Comparison of ENCODE assay signal across 16 cellular contexts in genomic region chr11:117042689-117043088, GRCh38. TPM values are rescaled to one million over a fixed set of nuclear protein-coding genes. Genes with fewer than 3 reads are reported as not detected.
A peak's percentile ranks its signal among the peaks of the same experiment; 100 is the strongest.
DNase-seq lines count a peak whose midpoint lies in the region; ATAC-seq, FAIRE-seq and TF ChIP-seq lines count a peak whose summit lies in the region.
"Had no signal": no experiment of that assay in that cellular context is flagged by ENCODE, and none has a peak within 500 bp of the region (broad histone marks: within the 10 kb centered on the region; RNA-seq: fewer than 3 reads in every experiment).

No MANE protein-coding gene starts in this region.

- H3K9me3 ChIP-seq in HepG2 (ENCODE audit: low read length) = no peaks in the 10 kb centered on the region
- H3K9me3 ChIP-seq in right lobe of liver = no peaks in the 10 kb centered on the region
- no peaks in the 10 kb centered on the region for H3K9me3 ChIP-seq in spleen
- H3K9me3 ChIP-seq: BLaER1 treated with 17β-estradiol and CSF1 and Interleukin-3, amounts not matched to agents 10 nM and 100 nM; Peyer's patch; SJSA1 had no signal

- no peaks in the 10 kb centered on the region for H3K27me3 Mint-ChIP-seq in activated T-helper 17 cell treated with anti-CD3 and anti-CD28 coated beads, Interleukin-2, amount 50 U/mL, for 72 hours
- no peaks in the 10 kb centered on the region for H3K27me3 Mint-ChIP-seq in effector memory CD8-positive, alpha-beta T cell
- H3K27me3 Mint-ChIP-seq: CD8-positive, alpha-beta memory T cell had no signal

- H3K27me3 ChIP-seq in HepG2 (ENCODE audit: control insufficient read depth in 1 of 2, insufficient read depth in 2 of 2, low read length in 2 of 2) = no peaks in the 10 kb centered on the region
- no peaks in the 10 kb centered on the region for H3K27me3 ChIP-seq in right lobe of liver
- no peaks in the 10 kb centered on the region for H3K27me3 ChIP-seq in spleen (replicated peaks in 1 of 7)
- H3K27me3 ChIP-seq: BLaER1 treated with 17β-estradiol and CSF1 and Interleukin-3, amounts not matched to agents 10 nM and 100 nM; Peyer's patch; SJSA1 had no signal

- no peak for TF ChIP-seq EP300 in HepG2 (IDR thresholded peaks at IDR 0.05; ENCODE audit: low read depth in 2 of 2, low read length in 2 of 2)
- TF ChIP-seq EP300 in HepG2 (CRISPR knock-in tag; IDR thresholded peaks at IDR 0.05; ENCODE audit: borderline replicate concordance) = no peak

- no peak overlapping the region for H3K9ac ChIP-seq in HepG2 (ENCODE audit: insufficient read depth, low read depth, low read length)
- H3K9ac ChIP-seq: BLaER1 treated with 17β-estradiol and CSF1 and Interleukin-3, amounts not matched to agents 10 nM and 100 nM had no signal

- DNase-seq in HepG2 (ENCODE audit: low spot score) (no peak), right lobe of liver (no peak), epidermal melanocyte (ENCODE audit: insufficient read length, low spot score) (no peak), spleen (no peak)
- DNase-seq in effector memory CD8-positive, alpha-beta T cell = no peak
- DNase-seq: CD8-positive, alpha-beta memory T cell; H7; Karpas-422; NCI-H1436 treated with DMSO at 0.1 percent for 48 hours; NCI-H2081; NCI-H446 treated with DMSO at 0.1 percent for 48 hours; Peyer's patch had no signal

- H2AFZ ChIP-seq in HepG2 (ENCODE audit: low read length) = no peak overlapping the region

- TF ChIP-seq CTCF in HepG2 (CRISPR knock-in tag; IDR thresholded peaks at IDR 0.05) (no peak), right lobe of liver (IDR thresholded peaks at IDR 0.05) (no peak), spleen (IDR thresholded peaks at IDR 0.05 in 8 of 11, conservative IDR thresholded peaks at IDR 0.05 in 3 of 11) (no peak)

- intact Hi-C loops in HepG2 (cut with micrococcal nuclease; ENCODE audit: unreplicated experiment) = no loop called here
- intact Hi-C loops in right lobe of liver (cut with DNase I) = no loop called here
- intact Hi-C loops in spleen (cut with DNase I; ENCODE audit: low total_unique reads) = no loop called here

- peaks cover 37% of the 10 kb centered on the region for H3K79me2 ChIP-seq in HepG2 (ENCODE audit: insufficient read depth, low read length)

- H3K4me1 ChIP-seq in HepG2 (ENCODE audit: insufficient read depth, low read length) (peaks cover 27% of the 10 kb centered on the region), right lobe of liver (peaks cover 0 to 38% (median 16%) of the 10 kb centered on the region in 4 donors), spleen (peaks cover 11 to 99% (median 64%) of the 10 kb centered on the region in 6 donors)

- peaks cover 5% of the 10 kb centered on the region; the same call in 1 of the 2 replicates for H4K20me1 ChIP-seq in HepG2 (ENCODE audit: insufficient read depth, low read length)

- no TSS peak for BruUV-seq in HepG2 (replicated peaks; lab: Mats Ljungman, UMichigan)

- no peak for FAIRE-seq in HepG2 (lab: Jason Lieb, UNC)

- peaks cover 65% of the 10 kb centered on the region for H3K4me1 Mint-ChIP-seq in activated T-helper 17 cell treated with anti-CD3 and anti-CD28 coated beads, Interleukin-2, amount 50 U/mL, for 72 hours
- peaks cover 58 to 86% of the 10 kb centered on the region in 2 donors for H3K4me1 Mint-ChIP-seq in effector memory CD8-positive, alpha-beta T cell (ENCODE audit: low read depth in 2 of 2)

- H3K9me3 Mint-ChIP-seq in activated T-helper 17 cell treated with anti-CD3 and anti-CD28 coated beads, Interleukin-2, amount 50 U/mL, for 72 hours = no peaks in the 10 kb centered on the region
- H3K9me3 Mint-ChIP-seq in effector memory CD8-positive, alpha-beta T cell = no peaks in the 10 kb centered on the region
- H3K9me3 Mint-ChIP-seq: CD8-positive, alpha-beta memory T cell had no signal

- peaks cover 19% of the 10 kb centered on the region for H3K36me3 Mint-ChIP-seq in activated T-helper 17 cell treated with anti-CD3 and anti-CD28 coated beads, Interleukin-2, amount 50 U/mL, for 72 hours (ENCODE audit: low read depth)
- peaks cover 53% of the 10 kb centered on the region for H3K36me3 Mint-ChIP-seq in effector memory CD8-positive, alpha-beta T cell (ENCODE audit: insufficient read depth)

- TF ChIP-seq RAD21 in HepG2 (CRISPR knock-in tag; IDR thresholded peaks at IDR 0.05) = no peak

- no peak overlapping the region for H3K4me3 ChIP-seq in HepG2 (replicated peaks in 1 of 3; ENCODE audit: insufficient read depth in 1 of 3, low read depth in 2 of 3, low read length in 3 of 3)
- H3K4me3 ChIP-seq in right lobe of liver = no peak overlapping the region
- H3K4me3 ChIP-seq in spleen = no peak overlapping the region
- H3K4me3 ChIP-seq: BLaER1 treated with 17β-estradiol and CSF1 and Interleukin-3, amounts not matched to agents 10 nM and 100 nM; Peyer's patch; SJSA1 had no signal

- H3K27ac ChIP-seq in HepG2 (ENCODE audit: extremely low read length, insufficient read depth, low read length) = no peak overlapping the region
- no peak overlapping the region for H3K27ac ChIP-seq in right lobe of liver
- H3K27ac ChIP-seq in spleen = no peak overlapping the region
- H3K27ac ChIP-seq: BLaER1 treated with 17β-estradiol and CSF1 and Interleukin-3, amounts not matched to agents 10 nM and 100 nM; Peyer's patch; SJSA1 had no signal

- no peak overlapping the region for H3K4me2 ChIP-seq in HepG2 (ENCODE audit: low read depth, low read length)

- ATAC-seq in HepG2 (no peak), right lobe of liver (no peak), GM18870 (IDR thresholded peaks at IDR 0.05; ENCODE audit: unreplicated experiment) (no peak)
- ATAC-seq in activated T-helper 17 cell treated with anti-CD3 and anti-CD28 coated beads, Interleukin-2, amount 50 U/mL, for 72 hours (replicated peaks) = no peak
- ATAC-seq in effector memory CD8-positive, alpha-beta T cell (replicated peaks) = no peak

- POLR2A ChIA-PET in HepG2 (lab: Yijun Ruan, JAX) = no interaction called here

- peak overlapping the region; percentile 43 for H3K27ac Mint-ChIP-seq in activated T-helper 17 cell treated with anti-CD3 and anti-CD28 coated beads, Interleukin-2, amount 50 U/mL, for 72 hours
- peak overlapping the region; percentile 2 to 75 for H3K27ac Mint-ChIP-seq in effector memory CD8-positive, alpha-beta T cell

- no peaks in the 10 kb centered on the region for H3K36me3 ChIP-seq in HepG2 (replicated peaks in 1 of 2; ENCODE audit: control insufficient read depth in 1 of 2, insufficient read depth in 2 of 2, low read length in 2 of 2)
- no peaks in the 10 kb centered on the region for H3K36me3 ChIP-seq in right lobe of liver
- H3K36me3 ChIP-seq in spleen = peaks cover 0 to 4% (median 0%) of the 10 kb centered on the region in 6 donors
- H3K36me3 ChIP-seq: Peyer's patch, SJSA1 had no signal

- peak overlapping the region; percentile 20 for H3K4me3 Mint-ChIP-seq in activated T-helper 17 cell treated with anti-CD3 and anti-CD28 coated beads, Interleukin-2, amount 50 U/mL, for 72 hours
- H3K4me3 Mint-ChIP-seq in effector memory CD8-positive, alpha-beta T cell = peak overlapping the region in 1 of 2 donors; percentile 6

- CTCF ChIA-PET in HepG2 (lab: Yijun Ruan, JAX; ENCODE audit: low intra/inter-chr PET ratio, low total read pairs) = no interaction called here

- WGBS in HepG2 (ENCODE audit: low lambda C conversion rate) = 97% methylated on average over 3 of the region's 3 CpGs
- 59% methylated on average over 3 of the region's 3 CpGs for WGBS in right lobe of liver (ENCODE audit: insufficient coverage, low coverage, low lambda C conversion rate, missing lambda C conversion rate)
- 80 to 93% (median 89%) methylated on average over 3 of the region's 3 CpGs for WGBS in spleen, 5 donors

- in situ Hi-C loops in HepG2 (cut with HindIII; ENCODE audit: extremely low pct_ligation_motif_present, low pct_unique_long_range_greater_than_20kb) = no loop called here

- TF ChIP-seq POLR2A in HepG2 (IDR thresholded peaks at IDR 0.05; ENCODE audit: insufficient read depth in 1 of 2, low read depth in 2 of 2, low read length in 2 of 2) (no peak), right lobe of liver (IDR thresholded peaks at IDR 0.05) (no peak), spleen (IDR thresholded peaks at IDR 0.05) (no peak)

TF ChIP-seq in HepG2, 621 proteins besides CTCF, POLR2A, EP300 and RAD21:
- TF ChIP-seq ZFP36L1 (CRISPR knock-in tag; IDR thresholded peaks at IDR 0.05) = no peak
- peak; percentile 55; the same call in 1 of the 2 replicates for TF ChIP-seq CEBPB (IDR thresholded peaks at IDR 0.05; ENCODE audit: borderline replicate concordance, low read depth, low read length)
TF ChIP-seq in HepG2: peak in this region for 1.

RNA-seq across cellular contexts. Expression of gene SIK3, which starts 55.5 kb away (rescaled TPM):
- total RNA-seq in HepG2 (2016; rRNA removed; fragmentation: Illumina TruSeq; extraction: Trizol) (9.8 and 11.3 TPM in 2 replicates), right lobe of liver (10 to 100 TPM; 22.0 to 35.4 (median 26.8) TPM), spleen (100 to 1,000 TPM in 1 of 7 donors, 10 to 100 TPM in 6; 61.0 to 112 (median 70.9) TPM)
- total RNA-seq in HepG2 (2016; cell fraction: cytosol; rRNA removed; fragmentation: Illumina TruSeq; extraction: Trizol; ENCODE audit: low read depth) = 6.0 and 6.1 TPM in 2 replicates
- 9.5 and 11.9 TPM in 2 replicates for total RNA-seq in HepG2 (2016; cell fraction: insoluble cytoplasmic fraction; rRNA removed; fragmentation: Illumina TruSeq; extraction: Trizol)
- 9.6 and 12.4 TPM in 2 replicates for total RNA-seq in HepG2 (2016; cell fraction: membrane; rRNA removed; fragmentation: Illumina TruSeq; extraction: Trizol)
- 23.0 and 23.2 TPM in 2 replicates for total RNA-seq in HepG2 (2016; cell fraction: nucleus; rRNA removed; fragmentation: Illumina TruSeq; extraction: Trizol)
- polyA plus RNA-seq in HepG2 (2011; rRNA removed) (5.7 and 8.0 TPM in 2 replicates), spleen (10 to 100 TPM in 2 of 3 donors, 1 to 10 TPM in 1; 7.8 to 11.8 (median 11.1) TPM)
- 4.5 and 4.9 TPM in 2 replicates for polyA plus RNA-seq in HepG2 (2011; cell fraction: cytosol; rRNA removed)
- polyA plus RNA-seq in HepG2 (2011; cell fraction: nucleus; rRNA removed) = 27.4 and 30.5 TPM in 2 replicates
- polyA plus RNA-seq in HepG2 (2012) = 16.2 and 16.5 TPM in 2 replicates
- 2.3 and 2.6 TPM in 2 replicates for polyA plus RNA-seq in HepG2 (2016; cell fraction: cytosol; fragmentation: Illumina TruSeq; extraction: Trizol; ENCODE audit: low read depth)
- polyA plus RNA-seq in HepG2 (2016; cell fraction: insoluble cytoplasmic fraction; fragmentation: Illumina TruSeq; extraction: Trizol; ENCODE audit: low read depth) = 8.4 and 11.2 TPM in 2 replicates
- 4.2 and 5.0 TPM in 2 replicates for polyA plus RNA-seq in HepG2 (2016; cell fraction: membrane; fragmentation: Illumina TruSeq; extraction: Trizol; ENCODE audit: low read depth)
- polyA plus RNA-seq in HepG2 (2016; cell fraction: nucleus; fragmentation: Illumina TruSeq; extraction: Trizol; ENCODE audit: insufficient read depth, low read depth) = 23.6 and 25.1 TPM in 2 replicates
- 13.9 and 17.8 TPM in 2 replicates for polyA minus RNA-seq in HepG2 (2011; rRNA and poly(A)+ RNA removed; ENCODE audit: low replicate concordance)
- polyA minus RNA-seq in HepG2 (2011; cell fraction: cytosol; rRNA and poly(A)+ RNA removed) = 5.2 and 6.9 TPM in 2 replicates
- 37.6 and 53.8 TPM in 2 replicates for polyA minus RNA-seq in HepG2 (2011; cell fraction: nucleus; rRNA and poly(A)+ RNA removed)
- total RNA-seq in activated T-helper 17 cell treated with anti-CD3 and anti-CD28 coated beads, Interleukin-2, amount 50 U/mL, for 72 hours = 10 to 100 TPM; 41.9 to 55.7 TPM
